ENCODE assay signal across 13 cellular contexts in genomic region chr17:41973457-41973856, GRCh38. TPM values are rescaled to one million over a fixed set of nuclear protein-coding genes. Genes with fewer than 3 reads are reported as not detected.
DNase-seq lines count a peak whose midpoint lies in the region; ATAC-seq, FAIRE-seq and TF ChIP-seq lines count a peak whose summit lies in the region.
"Had no signal": no experiment of that assay in that cellular context is flagged by ENCODE, and none has a peak within 500 bp of the region (broad histone marks: within the 10 kb centered on the region; RNA-seq: fewer than 3 reads in every experiment).

No MANE protein-coding gene starts in this region.

- POLR2A ChIA-PET in H1 (lab: Charles Lee; ENCODE audit: partially characterized antibody) = interaction anchor here (0.7 to 1.9 kb wide), 4 partner anchors 11 to 34 kb away, joined by 3 to 5 read pairs (median 4); no protein-coding TSS in a partner anchor

- H3K4me3 ChIP-seq in breast epithelium (peak overlapping the region in 1 of 3 donors; percentile 32), mammary epithelial cell (replicated peaks in 1 of 3; ENCODE audit: insufficient read depth in 1 of 3, low read depth in 2 of 3, low read length in 3 of 3) (no peak overlapping the region), H1 (ENCODE audit: extremely low read depth in 1 of 4, insufficient read depth in 2 of 4, low read depth in 3 of 4, low read length in 4 of 4) (no peak overlapping the region), upper lobe of left lung (no peak overlapping the region)

- BruUV-seq in mammary epithelial cell (replicated peaks; lab: Mats Ljungman, UMichigan) = no TSS peak

- no peak overlapping the region for H2BK12ac ChIP-seq in H1 (ENCODE audit: low read depth, low read length)

- no peak for FAIRE-seq in H1 (lab: Jason Lieb, UNC)
- FAIRE-seq: bronchial epithelial cell had no signal

- dilution Hi-C loops in mammary epithelial cell (cut with HindIII; ENCODE audit: low sequenced_read_pairs) = no loop called here

- H3K18ac ChIP-seq in H1 (ENCODE audit: extremely low read depth, low read length) = no peak overlapping the region

- intact Hi-C loops in breast epithelium (cut with DNase I; ENCODE audit: low total_unique reads) (no loop called here), mammary epithelial cell (cut with micrococcal nuclease) (no loop called here)

- 0 out of 2 replicates have a peak overlapping the region, but pooled peaks have one; percentile 14 for H4K8ac ChIP-seq in H1 (ENCODE audit: extremely low read depth, insufficient read depth, low read length)

- TF ChIP-seq RAD21 in H1 (IDR thresholded peaks at IDR 0.05 in 1 of 2, conservative IDR thresholded peaks at IDR 0.05 in 1 of 2; ENCODE audit: low read depth in 2 of 2, low read length in 2 of 2) = no peak

- H3K9me3 ChIP-seq in breast epithelium (no peaks in the 10 kb centered on the region), mammary epithelial cell (replicated peaks; ENCODE audit: insufficient read depth, low read length) (no peaks in the 10 kb centered on the region), H1 (ENCODE audit: insufficient read depth in 2 of 2, low read depth in 1 of 2, low read length in 1 of 2) (no peaks in the 10 kb centered on the region), upper lobe of left lung (no peaks in the 10 kb centered on the region)

- H3K27ac ChIP-seq in breast epithelium (peak overlapping the region; percentile 79 to 83), mammary epithelial cell (ENCODE audit: insufficient read depth, low read depth, low read length) (no peak overlapping the region), H1 (ENCODE audit: low read depth, low read length) (no peak overlapping the region), upper lobe of left lung (peak overlapping the region; percentile 8 to 53 (median 32))

- H4K20me1 ChIP-seq in mammary epithelial cell (ENCODE audit: insufficient read depth, low read length) (no peaks in the 10 kb centered on the region), H1 (replicated peaks in 1 of 2; ENCODE audit: control insufficient read depth in 1 of 2, insufficient read depth in 2 of 2, low read length in 2 of 2) (peaks cover 2 to 17% of the 10 kb centered on the region in 2 experiments)

- no peak for ATAC-seq in upper lobe of left lung (ENCODE audit: low FRiP score in 2 of 2)
- no peak for ATAC-seq in HG03460 (IDR thresholded peaks at IDR 0.05; ENCODE audit: unreplicated experiment)
- ATAC-seq in HG02759 (IDR thresholded peaks at IDR 0.05; ENCODE audit: unreplicated experiment) = no peak
- ATAC-seq: activated T-cell treated with anti-CD3 and anti-CD28 coated beads, Interleukin-2, amount 50 U/mL, for 4 hours had no signal

- H4K5ac ChIP-seq in H1 (ENCODE audit: insufficient read length, low read depth, low read length) = no peak overlapping the region

- no peak overlapping the region for H3K4me3 Mint-ChIP-seq in nephron
- H3K4me3 Mint-ChIP-seq: activated T-cell treated with anti-CD3 and anti-CD28 coated beads, Interleukin-2, amount 50 U/mL, for 4 hours had no signal

- H3K36me3 Mint-ChIP-seq in nephron (ENCODE audit: low read depth) = peaks cover 69% of the 10 kb centered on the region

- H2BK5ac ChIP-seq in H1 (ENCODE audit: low read depth, low read length) = no peak overlapping the region

- no peak overlapping the region for H2BK20ac ChIP-seq in H1 (ENCODE audit: low read length)

- H3K79me2 ChIP-seq in mammary epithelial cell (ENCODE audit: insufficient read depth, low read length) (peaks cover 27% of the 10 kb centered on the region), H1 (ENCODE audit: control insufficient read depth in 1 of 2, insufficient read depth in 2 of 2, low read length in 2 of 2) (no peaks in the 10 kb centered on the region)

- H3K4me1 ChIP-seq in breast epithelium (peaks cover 11 to 29% of the 10 kb centered on the region in 2 donors), mammary epithelial cell (ENCODE audit: insufficient read depth, low read length) (no peaks in the 10 kb centered on the region), H1 (replicated peaks in 1 of 4; ENCODE audit: control insufficient read depth in 3 of 4, insufficient read depth in 4 of 4, low read length in 3 of 4) (no peaks in the 10 kb centered on the region), upper lobe of left lung (peaks cover 9 to 23% (median 15%) of the 10 kb centered on the region in 4 donors)

- H3K9me3 Mint-ChIP-seq in nephron = no peaks in the 10 kb centered on the region
- H3K9me3 Mint-ChIP-seq: activated T-cell treated with anti-CD3 and anti-CD28 coated beads, Interleukin-2, amount 50 U/mL, for 4 hours had no signal

- H2BK15ac ChIP-seq in H1 (ENCODE audit: low read length) = no peak overlapping the region

- no peaks in the 10 kb centered on the region; the same call in 1 of the 2 replicates for H3K23me2 ChIP-seq in H1 (ENCODE audit: low read depth, low read length)

- TF ChIP-seq POLR2A in breast epithelium (IDR thresholded peaks at IDR 0.05) = no peak
- TF ChIP-seq POLR2A in H1 (IDR thresholded peaks at IDR 0.05; ENCODE audit: control extremely low read depth in 1 of 2, low read depth in 2 of 2, low read length in 2 of 2) = 0 out of 3 replicates have a peak, but pooled peaks of 1 of the 2 experiments have one; percentile 7
- TF ChIP-seq POLR2A in upper lobe of left lung (IDR thresholded peaks at IDR 0.05) = no peak

- no peak overlapping the region for H2BK120ac ChIP-seq in H1 (replicated peaks; ENCODE audit: low read depth, low read length)

- peak overlapping the region; percentile 44 to 76 (median 59) for H3K27ac Mint-ChIP-seq in nephron

- H2AK5ac ChIP-seq in H1 (ENCODE audit: low read depth, low read length) = no peak overlapping the region

- H3K36me3 ChIP-seq in breast epithelium (no peaks in the 10 kb centered on the region), mammary epithelial cell (ENCODE audit: insufficient read depth, low read length) (peaks cover 20% of the 10 kb centered on the region), H1 (ENCODE audit: control insufficient read depth in 2 of 4, insufficient read depth in 4 of 4, low read length in 3 of 4) (peaks cover 32 to 63% (median 61%) of the 10 kb centered on the region in 4 experiments), upper lobe of left lung (peaks cover 13 to 88% (median 69%) of the 10 kb centered on the region in 4 donors)

- 85% methylated on average over 15 of the region's 21 CpGs for WGBS in mammary epithelial cell (ENCODE audit: low coverage, missing lambda C conversion rate)
- 87% methylated on average over 15 of the region's 21 CpGs; no CpG with 5 or more reads in 1 of the 2 experiments for WGBS in H1 (ENCODE audit: extremely low coverage in 1 of 2, insufficient coverage in 1 of 2, insufficient read length in 1 of 2, insufficient replicate concordance in 2 of 2, low coverage in 1 of 2, low lambda C conversion rate in 2 of 2, missing lambda C conversion rate in 1 of 2), 2 experiments
- 75 to 78% methylated on average over 16 to 21 of the region's 21 CpGs for WGBS in upper lobe of left lung, 2 donors

- H3K23ac ChIP-seq in H1 (ENCODE audit: insufficient read length) = no peak overlapping the region

- H4K91ac ChIP-seq in H1 (replicated peaks; ENCODE audit: insufficient read length, low read length) = no peak overlapping the region

- H3K4me2 ChIP-seq in mammary epithelial cell (ENCODE audit: insufficient read depth, low read depth, low read length) (no peak overlapping the region), H1 (ENCODE audit: insufficient read depth in 1 of 2, low read depth in 2 of 2, low read length in 2 of 2) (no peak overlapping the region)

- H3K27me3 Mint-ChIP-seq in nephron (ENCODE audit: low read depth) = no peaks in the 10 kb centered on the region

- CTCF ChIA-PET in mammary epithelial cell (lab: Charles Lee; ENCODE audit: low non-redundant PET) = no interaction called here
- CTCF ChIA-PET in H1 (lab: Charles Lee; ENCODE audit: partially characterized antibody) = interaction anchor here (6.5 kb wide), 1 partner anchor 10 kb away, joined by 60 read pairs; the partner anchor contains the start of gene CNP

- no peak overlapping the region for H3K56ac ChIP-seq in H1 (replicated peaks; ENCODE audit: insufficient read length, low read depth, low read length)

- no peak overlapping the region for H3K4ac ChIP-seq in H1 (replicated peaks; ENCODE audit: insufficient read length, low read depth, low read length)

- H3K79me1 ChIP-seq in H1 (ENCODE audit: low read depth, low read length) = peaks cover 3% of the 10 kb centered on the region; the same call in 1 of the 2 replicates

- H3K4me1 Mint-ChIP-seq in nephron = peaks cover 28% of the 10 kb centered on the region

- H3K14ac ChIP-seq in H1 (ENCODE audit: insufficient read length) = no peak overlapping the region

- DNase-seq in breast epithelium (ENCODE audit: low spot score in 2 of 2) (no peak), mammary epithelial cell (no peak), H1 (ENCODE audit: low read depth in 1 of 2, low spot score in 2 of 2) (no peak), upper lobe of left lung (peak in 1 of 2 donors; percentile 70), SW 1271 (lab: John Stamatoyannopoulos, UW) (no peak)
- DNase-seq: ACHN; activated T-cell treated with anti-CD3 and anti-CD28 coated beads, Interleukin-2, amount 50 U/mL, for 4 hours; EL; stimulated activated CD4-positive, alpha-beta T cell treated with anti-CD3 and anti-CD28 coated beads, Interleukin-2, amount 100 ng/mL, for 24 hours had no signal

- in situ Hi-C loops in mammary epithelial cell (cut with MboI; ENCODE audit: low sequenced_read_pairs in 2 of 2) = no loop called here

- H2AFZ ChIP-seq in mammary epithelial cell (ENCODE audit: low read depth, low read length) = no peak overlapping the region
- no peak overlapping the region for H2AFZ ChIP-seq in H1 (ENCODE audit: low read length)

- TF ChIP-seq EP300 in H1 (IDR thresholded peaks at IDR 0.05; ENCODE audit: borderline replicate concordance in 1 of 2, low read depth in 2 of 2, low read length in 2 of 2) (no peak), upper lobe of left lung (IDR thresholded peaks at IDR 0.05) (no peak)

- no peak for TF ChIP-seq CTCF in breast epithelium (IDR thresholded peaks at IDR 0.05)
- TF ChIP-seq CTCF in mammary epithelial cell (conservative IDR thresholded peaks at IDR 0.05 in 1 of 2, IDR thresholded peaks at IDR 0.05 in 1 of 2; ENCODE audit: extremely low read depth in 1 of 2, insufficient read depth in 1 of 2, low read depth in 1 of 2, low read length in 2 of 2) = no peak
- no peak for TF ChIP-seq CTCF in H1 (IDR thresholded peaks at IDR 0.05; ENCODE audit: control extremely low read depth in 1 of 3, insufficient read depth in 1 of 3, low read depth in 1 of 3, low read length in 3 of 3)
- TF ChIP-seq CTCF in nephron (IDR thresholded peaks at IDR 0.05; ENCODE audit: unreplicated experiment in 3 of 3) = no peak
- no peak for TF ChIP-seq CTCF in upper lobe of left lung (IDR thresholded peaks at IDR 0.05)

- H3K27me3 ChIP-seq in breast epithelium (no peaks in the 10 kb centered on the region), mammary epithelial cell (ENCODE audit: insufficient read depth, low read length) (no peaks in the 10 kb centered on the region), H1 (replicated peaks in 1 of 4; ENCODE audit: control insufficient read depth in 3 of 4, extremely low read depth in 1 of 4, insufficient read depth in 3 of 4, low read length in 3 of 4) (no peaks in the 10 kb centered on the region), upper lobe of left lung (no peaks in the 10 kb centered on the region)

- H3K9ac ChIP-seq in mammary epithelial cell (ENCODE audit: insufficient read depth, low read length) (no peak overlapping the region), H1 (replicated peaks in 1 of 4; ENCODE audit: extremely low read depth in 1 of 4, low read depth in 3 of 4, low read length in 3 of 4) (no peak overlapping the region)

RNA-seq across cellular contexts. Expression of gene CNP, which starts 6.9 kb away (rescaled TPM):
- total RNA-seq in breast epithelium (10 to 100 TPM; 51.8 to 55.5 (median 53.7) TPM), mammary epithelial cell (10 to 100 TPM; 61.7 to 72.6 TPM), upper lobe of left lung (10 to 100 TPM; 33.4 to 62.3 (median 45.3) TPM)
- polyA plus RNA-seq in mammary epithelial cell (40.4 TPM), H1 (2011; rRNA removed) (21.9 and 43.3 TPM in 2 replicates)
- 69.9 TPM for polyA minus RNA-seq in mammary epithelial cell
- total RNA-seq in H1 (2021; fragmentation: NEBNext Ultra II Directional; extraction: Animal tissue kit (Norgen Biotek cat#: 25700)) = 60.6 and 64.2 TPM in 2 replicates
- polyA plus RNA-seq in H1 (2011; cell fraction: cytosol; rRNA removed) = 31.8 TPM
- polyA plus RNA-seq in H1 (2011; cell fraction: nucleus; rRNA removed) = 43.7 TPM
- 33.1 to 53.1 TPM (median 45.5 TPM) in 4 replicates for polyA plus RNA-seq in H1 (2012, experiment 1 of 2)
- 41.2 TPM for polyA plus RNA-seq in H1 (2012, experiment 2 of 2)
- polyA plus RNA-seq in H1 (2013, experiment 1 of 2) = 29.7 TPM
- polyA plus RNA-seq in H1 (2013, experiment 2 of 2) = 28.7 TPM
- polyA minus RNA-seq in H1 (2011; rRNA and poly(A)+ RNA removed) = 77.8 and 84.7 TPM in 2 replicates
- polyA minus RNA-seq in H1 (2011; cell fraction: cytosol; rRNA and poly(A)+ RNA removed) = 41.2 TPM
- polyA minus RNA-seq in H1 (2011; cell fraction: nucleus; rRNA and poly(A)+ RNA removed) = 33.4 TPM

RNA-seq across cellular contexts. Expression of gene ODAD4, which starts 43.0 kb away (rescaled TPM):
- total RNA-seq in breast epithelium (1 to 10 TPM in 2 of 3 donors, under 1 TPM in 1; 0.48 to 3.2 (median 1.6) TPM), mammary epithelial cell (1 to 10 TPM in 1 of 2 donors, under 1 TPM in 1; 0.83 to 1.9 TPM), upper lobe of left lung (10 to 100 TPM in 2 of 6 donors, 1 to 10 TPM in 4; 1.2 to 16.9 (median 4.8) TPM)
- polyA plus RNA-seq in mammary epithelial cell (0.23 TPM), H1 (2011; rRNA removed) (0.41 and 0.48 TPM in 2 replicates)
- polyA minus RNA-seq in mammary epithelial cell = not detected
- 1.3 TPM in 2 replicates for total RNA-seq in H1 (2021; fragmentation: NEBNext Ultra II Directional; extraction: Animal tissue kit (Norgen Biotek cat#: 25700))
- 1.2 TPM for polyA plus RNA-seq in H1 (2011; cell fraction: cytosol; rRNA removed)
- polyA plus RNA-seq in H1 (2011; cell fraction: nucleus; rRNA removed) = 1.1 TPM
- polyA plus RNA-seq in H1 (2012, experiment 1 of 2) = 1.3 to 1.6 TPM (median 1.5 TPM) in 4 replicates
- 0.42 TPM for polyA plus RNA-seq in H1 (2012, experiment 2 of 2)
- 1.1 TPM for polyA plus RNA-seq in H1 (2013, experiment 1 of 2)
- 0.87 TPM for polyA plus RNA-seq in H1 (2013, experiment 2 of 2)
- 1.5 and 2.0 TPM in 2 replicates for polyA minus RNA-seq in H1 (2011; rRNA and poly(A)+ RNA removed)
- polyA minus RNA-seq in H1 (2011; cell fraction: cytosol; rRNA and poly(A)+ RNA removed) = 0.95 TPM
- 2.6 TPM for polyA minus RNA-seq in H1 (2011; cell fraction: nucleus; rRNA and poly(A)+ RNA removed)

RNA-seq across cellular contexts. Expression of gene DNAJC7, which starts 43.8 kb away (rescaled TPM):
- 10 to 100 TPM; 69.7 to 73.7 (median 70.4) TPM for total RNA-seq in breast epithelium
- 10 to 100 TPM; 45.2 to 96.6 TPM for total RNA-seq in mammary epithelial cell
- polyA plus RNA-seq in mammary epithelial cell = 38.1 TPM
- polyA minus RNA-seq in mammary epithelial cell = 103 TPM
- total RNA-seq in H1 (2021; fragmentation: NEBNext Ultra II Directional; extraction: Animal tissue kit (Norgen Biotek cat#: 25700)) = 129 and 148 TPM in 2 replicates
- 21.6 and 31.0 TPM in 2 replicates for polyA plus RNA-seq in H1 (2011; rRNA removed)
- 45.3 TPM for polyA plus RNA-seq in H1 (2011; cell fraction: cytosol; rRNA removed)
- polyA plus RNA-seq in H1 (2011; cell fraction: nucleus; rRNA removed) = 36.9 TPM
- polyA plus RNA-seq in H1 (2012, experiment 1 of 2) = 142 to 161 TPM (median 147 TPM) in 4 replicates
- 32.5 TPM for polyA plus RNA-seq in H1 (2012, experiment 2 of 2)
- 109 TPM for polyA plus RNA-seq in H1 (2013, experiment 1 of 2)
- 105 TPM for polyA plus RNA-seq in H1 (2013, experiment 2 of 2)
- polyA minus RNA-seq in H1 (2011; rRNA and poly(A)+ RNA removed) = 77.7 and 86.8 TPM in 2 replicates
- polyA minus RNA-seq in H1 (2011; cell fraction: cytosol; rRNA and poly(A)+ RNA removed) = 44.3 TPM
- polyA minus RNA-seq in H1 (2011; cell fraction: nucleus; rRNA and poly(A)+ RNA removed) = 95.7 TPM
- total RNA-seq in upper lobe of left lung = 100 to 1,000 TPM in 1 of 6 donors, 10 to 100 TPM in 5; 53.2 to 109 (median 73.5) TPM

RNA-seq across cellular contexts. Expression of gene NKIRAS2, which starts 46.4 kb away (rescaled TPM):
- total RNA-seq in breast epithelium (10 to 100 TPM; 21.6 to 33.8 (median 22.5) TPM), mammary epithelial cell (10 to 100 TPM; 28.1 to 40.2 TPM), upper lobe of left lung (10 to 100 TPM; 27.2 to 36.6 (median 31.0) TPM)
- polyA plus RNA-seq in mammary epithelial cell (37.8 TPM), H1 (2011; rRNA removed) (51.1 and 59.7 TPM in 2 replicates)
- 77.6 TPM for polyA minus RNA-seq in mammary epithelial cell
- 31.1 and 34.5 TPM in 2 replicates for total RNA-seq in H1 (2021; fragmentation: NEBNext Ultra II Directional; extraction: Animal tissue kit (Norgen Biotek cat#: 25700))
- 48.5 TPM for polyA plus RNA-seq in H1 (2011; cell fraction: cytosol; rRNA removed)
- 37.1 TPM for polyA plus RNA-seq in H1 (2011; cell fraction: nucleus; rRNA removed)
- 32.8 to 37.6 TPM (median 36.5 TPM) in 4 replicates for polyA plus RNA-seq in H1 (2012, experiment 1 of 2)
- 31.9 TPM for polyA plus RNA-seq in H1 (2012, experiment 2 of 2)
- polyA plus RNA-seq in H1 (2013, experiment 1 of 2) = 32.6 TPM
- 33.2 TPM for polyA plus RNA-seq in H1 (2013, experiment 2 of 2)
- polyA minus RNA-seq in H1 (2011; rRNA and poly(A)+ RNA removed) = 32.4 and 37.8 TPM in 2 replicates
- 20.8 TPM for polyA minus RNA-seq in H1 (2011; cell fraction: cytosol; rRNA and poly(A)+ RNA removed)
- polyA minus RNA-seq in H1 (2011; cell fraction: nucleus; rRNA and poly(A)+ RNA removed) = 21.5 TPM

RNA-seq across cellular contexts. Expression of gene ACLY, which starts 54.7 kb away (rescaled TPM):
- total RNA-seq in breast epithelium (10 to 100 TPM; 50.1 to 84.2 (median 66.3) TPM), mammary epithelial cell (100 to 1,000 TPM; 251 to 387 TPM), upper lobe of left lung (100 to 1,000 TPM in 2 of 6 donors, 10 to 100 TPM in 4; 41.9 to 132 (median 84.6) TPM)
- polyA plus RNA-seq in mammary epithelial cell (424 TPM), H1 (2011; rRNA removed) (167 and 238 TPM in 2 replicates)
- polyA minus RNA-seq in mammary epithelial cell = 901 TPM
- total RNA-seq in H1 (2021; fragmentation: NEBNext Ultra II Directional; extraction: Animal tissue kit (Norgen Biotek cat#: 25700)) = 388 and 393 TPM in 2 replicates
- polyA plus RNA-seq in H1 (2011; cell fraction: cytosol; rRNA removed) = 218 TPM
- 329 TPM for polyA plus RNA-seq in H1 (2011; cell fraction: nucleus; rRNA removed)
- polyA plus RNA-seq in H1 (2012, experiment 1 of 2) = 230 to 256 TPM (median 237 TPM) in 4 replicates
- polyA plus RNA-seq in H1 (2012, experiment 2 of 2) = 78.0 TPM
- polyA plus RNA-seq in H1 (2013, experiment 1 of 2) = 179 TPM
- 170 TPM for polyA plus RNA-seq in H1 (2013, experiment 2 of 2)
- 586 and 598 TPM in 2 replicates for polyA minus RNA-seq in H1 (2011; rRNA and poly(A)+ RNA removed)
- polyA minus RNA-seq in H1 (2011; cell fraction: cytosol; rRNA and poly(A)+ RNA removed) = 393 TPM
- polyA minus RNA-seq in H1 (2011; cell fraction: nucleus; rRNA and poly(A)+ RNA removed) = 179 TPM

Comparison
In these comparisons a context has a peak if more than half of its experiments do, and no peak if none do; other contexts are left out.
1. H3K27ac ChIP-seq: peak in breast epithelium (2 of 2) and upper lobe of left lung (4 of 4); none in mammary epithelial cell (single experiment) and H1 (single experiment).